In the genomic region with DNA sequence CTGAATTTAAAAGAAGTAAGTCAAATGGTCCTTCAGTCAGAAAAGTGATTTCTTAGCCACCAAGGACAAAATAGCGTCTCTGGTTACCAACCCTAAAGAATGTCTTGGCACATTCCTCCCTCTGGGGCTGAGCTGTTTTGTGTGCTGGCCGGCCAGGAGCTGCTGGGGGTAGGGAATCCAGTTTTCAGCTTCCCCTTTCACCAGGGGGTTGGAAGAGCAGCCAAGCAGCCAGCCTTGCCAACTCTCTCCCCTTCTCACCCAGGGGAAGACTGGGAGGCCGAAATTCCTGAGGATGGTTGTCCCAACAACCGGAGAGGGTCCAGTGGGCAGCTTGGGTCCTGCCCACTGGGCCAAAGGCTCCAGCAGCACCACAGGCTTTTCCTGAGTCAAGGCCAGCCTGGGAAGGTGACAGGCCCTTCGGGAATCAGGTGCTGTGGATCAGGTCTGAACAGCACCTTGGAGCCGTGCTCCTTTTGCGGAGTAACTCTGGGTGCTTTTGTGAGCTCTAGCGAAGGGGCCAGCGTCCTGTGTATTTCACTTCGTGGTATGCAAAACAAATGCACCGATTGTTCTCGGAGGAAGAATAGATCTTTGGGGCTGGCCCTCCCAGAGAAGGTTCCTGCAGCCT, we compare ENCODE assay signal across 11 cellular contexts. TPM values are rescaled to one million over a fixed set of nuclear protein-coding genes. Genes with fewer than 3 reads are reported as not detected.
DNase-seq lines count a peak whose midpoint lies in the region; ATAC-seq and TF ChIP-seq lines count a peak whose summit lies in the region.
"Had no signal": no experiment of that assay in that cellular context is flagged by ENCODE, and none has a peak within 500 bp of the region (broad histone marks: within the 10 kb centered on the region; RNA-seq: fewer than 3 reads in every experiment).

No MANE protein-coding gene starts in this region.

- peaks cover 24% of the 10 kb centered on the region for H3K4me1 Mint-ChIP-seq in HFFc6 (ENCODE audit: low read depth)
- peaks cover 10% of the 10 kb centered on the region for H3K4me1 Mint-ChIP-seq in activated CD4-positive, alpha-beta memory T cell treated with anti-CD3 and anti-CD28 coated beads for 36 hours (ENCODE audit: low read depth)

- H3K36me3 Mint-ChIP-seq in HFFc6 (ENCODE audit: low read depth) = no peaks in the 10 kb centered on the region
- H3K36me3 Mint-ChIP-seq in activated CD4-positive, alpha-beta memory T cell treated with anti-CD3 and anti-CD28 coated beads for 36 hours = no peaks in the 10 kb centered on the region
- H3K36me3 Mint-ChIP-seq: activated naive CD4-positive, alpha-beta T cell treated with anti-CD3 and anti-CD28 coated beads, Interleukin-2, amount 50 U/mL, for 24 hours had no signal

- DNase-seq in HFFc6 (peak; percentile 48), amygdala (lab: John Stamatoyannopoulos, UW) (peak in 38 of 56 donors; percentile 10 to 81 (median 54)), hypothalamus (lab: John Stamatoyannopoulos, UW) (peak in 35 of 51 donors; percentile 16 to 87 (median 57)), retinal pigment epithelial cell (ENCODE audit: low read depth) (no peak), GM20000 (ENCODE audit: low spot score) (no peak)
- no peak for DNase-seq in activated CD4-positive, alpha-beta memory T cell treated with anti-CD3 and anti-CD28 coated beads for 36 hours
- DNase-seq: NCI-H1436 treated with DMSO at 0.1 percent for 48 hours, spleen had no signal

- ATAC-seq in GM18511 (IDR thresholded peaks at IDR 0.05; ENCODE audit: unreplicated experiment) (no peak), HG02840 (IDR thresholded peaks at IDR 0.05; ENCODE audit: low FRiP score, unreplicated experiment) (no peak)

- H3K27ac Mint-ChIP-seq in HFFc6 = no peak overlapping the region; the same call in 1 of the 2 replicates
- H3K27ac Mint-ChIP-seq in activated CD4-positive, alpha-beta memory T cell treated with anti-CD3 and anti-CD28 coated beads for 36 hours = no peak overlapping the region
- H3K27ac Mint-ChIP-seq: activated naive CD4-positive, alpha-beta T cell treated with anti-CD3 and anti-CD28 coated beads, Interleukin-2, amount 50 U/mL, for 24 hours had no signal

- peak overlapping the region; percentile 38; the same call in 1 of the 2 replicates for H3K4me3 Mint-ChIP-seq in HFFc6
- H3K4me3 Mint-ChIP-seq in activated CD4-positive, alpha-beta memory T cell treated with anti-CD3 and anti-CD28 coated beads for 36 hours = no peak overlapping the region
- H3K4me3 Mint-ChIP-seq: activated naive CD4-positive, alpha-beta T cell treated with anti-CD3 and anti-CD28 coated beads, Interleukin-2, amount 50 U/mL, for 24 hours had no signal

- H3K27me3 Mint-ChIP-seq in HFFc6 (ENCODE audit: insufficient read depth) = no peaks in the 10 kb centered on the region; the same call in 1 of the 2 replicates
- H3K27me3 Mint-ChIP-seq in activated CD4-positive, alpha-beta memory T cell treated with anti-CD3 and anti-CD28 coated beads for 36 hours = peaks cover 10% of the 10 kb centered on the region

- no peaks in the 10 kb centered on the region for H3K9me3 Mint-ChIP-seq in HFFc6
- H3K9me3 Mint-ChIP-seq in activated CD4-positive, alpha-beta memory T cell treated with anti-CD3 and anti-CD28 coated beads for 36 hours = no peaks in the 10 kb centered on the region
- H3K9me3 Mint-ChIP-seq: activated naive CD4-positive, alpha-beta T cell treated with anti-CD3 and anti-CD28 coated beads, Interleukin-2, amount 50 U/mL, for 24 hours had no signal

- CTCF ChIA-PET in activated CD4-positive, alpha-beta memory T cell treated with anti-CD3 and anti-CD28 coated beads for 36 hours (lab: Charles Lee) = interaction anchor here (1.5 kb wide), 1 partner anchor 26 kb away, joined by 3 read pairs; no protein-coding TSS in a partner anchor

- TF ChIP-seq CTCF in HFFc6 (IDR thresholded peaks at IDR 0.05) = peak; percentile 70
- TF ChIP-seq CTCF in retinal pigment epithelial cell (conservative IDR thresholded peaks at IDR 0.05; ENCODE audit: low read depth, low read length) = peak; percentile 68
- no peak for TF ChIP-seq CTCF in GM20000 (IDR thresholded peaks at IDR 0.05; ENCODE audit: extremely low read depth, missing control alignments)

- H3K4me3 ChIP-seq in retinal pigment epithelial cell (ENCODE audit: low read length) = peak overlapping the region; percentile 29
- H3K4me3 ChIP-seq: spleen had no signal

- intact Hi-C loops in activated CD4-positive, alpha-beta memory T cell treated with anti-CD3 and anti-CD28 coated beads for 36 hours (cut with micrococcal nuclease) = no loop called here

- POLR2A ChIA-PET in activated CD4-positive, alpha-beta memory T cell treated with anti-CD3 and anti-CD28 coated beads for 36 hours (lab: Charles Lee) = no interaction called here

RNA-seq across cellular contexts. Expression of gene WWC1, which starts 4.2 kb away (rescaled TPM):
- 1 to 10 TPM; 3.3 to 8.4 (median 7.2) TPM for total RNA-seq in HFFc6 (2021; fragmentation: NEBNext Ultra II Directional; extraction: Animal tissue kit (Norgen Biotek cat#: 25700))
- 1 to 10 TPM in 1 of 2 experiments, under 1 TPM in 1; 0.82 to 1.3 TPM for total RNA-seq in activated CD4-positive, alpha-beta memory T cell treated with anti-CD3 and anti-CD28 coated beads for 36 hours

Comparison
In these comparisons a context has a peak if more than half of its experiments do, and no peak if none do; other contexts are left out.
1. DNase-seq: peak in HFFc6 (single experiment), amygdala (38 of 56) and hypothalamus (35 of 51); none in retinal pigment epithelial cell (single experiment), GM20000 (single experiment) and activated CD4-positive, alpha-beta memory T cell treated with anti-CD3 and anti-CD28 coated beads for 36 hours (single experiment).